Comparison of ENCODE assay signal across 34 cellular contexts in the genomic region with DNA sequence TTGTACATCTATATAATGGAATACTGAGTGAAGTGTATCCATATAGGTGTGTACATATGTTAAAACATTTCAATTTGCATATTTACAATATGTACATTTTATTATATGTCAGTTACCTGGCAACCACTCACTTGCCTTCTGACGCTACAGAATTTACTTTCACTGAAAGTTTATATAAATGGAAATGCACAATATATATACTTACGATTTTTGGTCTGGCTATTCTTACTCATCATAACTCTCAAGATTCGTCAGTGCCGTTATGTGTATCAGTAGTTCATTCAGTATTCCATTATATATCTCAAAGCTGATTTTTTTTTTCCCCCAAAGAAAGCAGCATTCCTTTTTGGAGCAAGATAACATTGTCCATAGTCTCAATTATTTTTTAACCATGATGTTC.
"Had no signal": no experiment of that assay in that cellular context is flagged by ENCODE, and none has a peak within 500 bp of the region (broad histone marks: within the 10 kb centered on the region; RNA-seq: fewer than 3 reads in every experiment).

No MANE protein-coding gene starts in this region.

- DNase-seq: Karpas-422, Kasumi-1, KBM-7, KG1, MG63, MM.1S, MV-4-11, NCI-H1048, NCI-H1092, NCI-H1092 treated with DMSO at 0.1 percent for 48 hours, NCI-H1105, NCI-H1105 treated with DMSO at 0.1 percent for 48 hours, NCI-H1417, NCI-H1417 treated with DMSO at 0.1 percent for 48 hours, NCI-H1436, NCI-H1436 treated with DMSO at 0.1 percent for 48 hours, NCI-H146, NCI-H1694, NCI-H1694 treated with DMSO at 0.1 percent for 48 hours, NCI-H187, NCI-H187 treated with DMSO at 0.1 percent for 48 hours, NCI-H1930, NCI-H2029, NCI-H2029 treated with DMSO at 0.1 percent for 48 hours, NCI-H2081, NCI-H2081 treated with DMSO at 0.1 percent for 48 hours, NCI-H2107, NCI-H2171, NCI-H2171 treated with DMSO at 0.1 percent for 48 hours, NCI-H2227 treated with DMSO at 0.1 percent for 48 hours, NCI-H226, NCI-H345, NCI-H446, NCI-H446 treated with DMSO at 0.1 percent for 48 hours had no signal
